ENCODE assay signal across 8 cellular contexts in the genomic region with DNA sequence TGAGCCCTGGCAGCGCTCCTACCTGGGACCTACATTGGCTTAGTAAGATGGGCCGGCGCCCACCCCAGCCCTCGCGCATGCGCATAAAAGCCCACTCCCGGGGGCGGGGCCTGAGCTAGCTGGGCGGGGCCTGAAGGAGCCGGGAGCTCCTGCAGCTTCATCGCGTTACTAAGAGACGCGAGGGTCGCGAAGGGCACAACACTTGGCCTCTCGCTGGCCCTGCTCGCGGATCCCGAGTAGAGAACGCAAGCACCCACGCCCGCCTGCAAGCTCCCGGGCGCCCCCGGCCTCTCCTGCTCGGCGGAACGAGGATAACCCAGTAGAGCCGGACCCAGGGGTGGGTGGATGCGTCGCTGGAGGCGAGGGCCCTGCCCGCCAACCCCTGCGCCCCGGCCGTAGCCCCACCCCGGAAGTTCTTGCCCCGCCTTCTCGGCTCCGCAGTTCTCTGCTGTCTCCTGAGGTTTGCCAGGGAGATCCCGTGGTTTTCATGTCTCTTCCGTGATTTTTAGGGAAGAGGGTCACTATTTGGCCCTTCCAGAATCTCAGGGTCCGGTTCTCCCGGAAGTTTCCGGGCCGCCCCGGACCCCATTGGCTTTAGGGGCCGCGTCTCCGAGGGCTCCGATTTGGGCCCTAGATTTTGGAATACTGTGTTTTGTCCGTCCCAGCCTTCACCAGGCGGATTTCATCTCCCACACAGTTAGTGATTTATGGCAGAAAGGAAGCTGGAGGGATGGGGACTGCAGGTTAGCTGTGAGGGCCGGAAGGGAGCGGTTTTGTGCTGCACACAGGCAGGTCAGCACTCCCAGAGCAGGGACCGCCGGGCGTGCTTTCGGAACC. TPM values are rescaled to one million over a fixed set of nuclear protein-coding genes. Genes with fewer than 3 reads are reported as not detected.
DNase-seq lines count a peak whose midpoint lies in the region; ATAC-seq and TF ChIP-seq lines count a peak whose summit lies in the region.

A gene with protein sequence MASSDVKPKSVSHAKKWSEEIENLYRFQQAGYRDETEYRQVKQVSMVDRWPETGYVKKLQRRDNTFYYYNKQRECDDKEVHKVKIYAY (plus strand): TSS at position 168 of the 837 bp plus-strand sequence. CDS start 7,081 bp downstream, outside the sequence.

- H3K9ac ChIP-seq in mucosa of rectum (ENCODE audit: low read depth in 1 of 2, low read length in 2 of 2): peak within 1 kb of the TSS; percentile 82 to 87

- ATAC-seq in GM21576 (IDR thresholded peaks at IDR 0.05; ENCODE audit: unreplicated experiment): peak; percentile 73

- peak; percentile 70 for DNase-seq in DMS153 (lab: John Stamatoyannopoulos, UW)
- DNase-seq in OCI-M1 (lab: John Stamatoyannopoulos, UW): peak; percentile 95
- peak; percentile 99 for DNase-seq in activated T-cell treated with anti-CD3 and anti-CD28 coated beads, Interleukin-2, amount 50 U/mL, for 1 hour
- peak; percentile 90 to 92 for DNase-seq in erythroblast (lab: John Stamatoyannopoulos, UW)
- DNase-seq in stimulated activated CD8-positive, alpha-beta memory T cell treated with anti-CD3 and anti-CD28 coated beads, Interleukin-4, amount 100 ng/mL, for 4 hours (ENCODE audit: low read depth in 2 of 2, low spot score in 1 of 2): peak; percentile 84 to 94

- H3K27me3 ChIP-seq in mucosa of rectum (ENCODE audit: control insufficient read depth in 2 of 2, insufficient read depth in 2 of 2, low read length in 2 of 2): no peaks in the 10 kb centered on the region

- peak within 1 kb of the TSS; percentile 93 to 99 (median 99) for H3K4me3 Mint-ChIP-seq in IgD-negative memory B cell

- no peaks in the 10 kb centered on the region for H3K36me3 Mint-ChIP-seq in IgD-negative memory B cell

- peak within 1 kb of the TSS; percentile 98 to 99 (median 98) for H3K27ac Mint-ChIP-seq in IgD-negative memory B cell

- peaks cover 15 to 24% (median 16%) of the 10 kb centered on the region in 3 donors for H3K4me1 Mint-ChIP-seq in IgD-negative memory B cell

- H3K27ac ChIP-seq in mucosa of rectum (ENCODE audit: low read depth in 2 of 2, low read length in 2 of 2): peak within 1 kb of the TSS; percentile 94 to 97

- H3K9me3 Mint-ChIP-seq in IgD-negative memory B cell: no peaks in the 10 kb centered on the region

- no peak for TF ChIP-seq POLR2A in erythroblast (IDR thresholded peaks at IDR 0.05; ENCODE audit: low read length)

- H3K4me3 ChIP-seq in mucosa of rectum (ENCODE audit: low read length in 2 of 2): peak within 1 kb of the TSS; percentile 75 to 81

- no peaks in the 10 kb centered on the region for H3K36me3 ChIP-seq in mucosa of rectum (ENCODE audit: control insufficient read depth in 2 of 2, insufficient read depth in 2 of 2, low read length in 2 of 2)

- no peaks in the 10 kb centered on the region for H3K9me3 ChIP-seq in mucosa of rectum (ENCODE audit: control insufficient read depth in 2 of 2, low read length in 2 of 2)

- no peaks in the 10 kb centered on the region for H3K27me3 Mint-ChIP-seq in IgD-negative memory B cell

- peaks cover 2 to 3% of the 10 kb centered on the region in 2 donors for H3K4me1 ChIP-seq in mucosa of rectum (ENCODE audit: control insufficient read depth in 2 of 2, insufficient read depth in 2 of 2, low read length in 2 of 2)

RNA-seq across cellular contexts. Expression of the gene that starts here (rescaled TPM):
- 2.4 TPM for polyA plus RNA-seq in IgD-negative memory B cell

Comparison
In these comparisons a context has a peak if more than half of its experiments do, and no peak if none do; other contexts are left out.
1. Peak in every context shown above with its lines: DNase-seq, ATAC-seq, H3K4me3 ChIP-seq and H3K27ac ChIP-seq.